16 cellular contexts compared by ENCODE assay signal in genomic region chr2:3615541-3616200, GRCh38. TPM values are rescaled to one million over a fixed set of nuclear protein-coding genes. Genes with fewer than 3 reads are reported as not detected.
DNase-seq lines count a peak whose midpoint lies in the region; ATAC-seq and TF ChIP-seq lines count a peak whose summit lies in the region.
"Not testable (repeated sequence)": the region's sequence is repeated elsewhere in the genome, so short reads cannot be mapped to it uniquely, and the experiment has no call there.
"Had no signal": no experiment of that assay in that cellular context is flagged by ENCODE, and none has a peak within 500 bp of the region (broad histone marks: within the 10 kb centered on the region; RNA-seq: fewer than 3 reads in every experiment).

No MANE protein-coding gene starts in this region.

- not testable (repeated sequence) for H3K27ac ChIP-seq in suprapubic skin

- H3K4me1 Mint-ChIP-seq in activated naive CD8-positive, alpha-beta T cell treated with anti-CD3 and anti-CD28 coated beads, Interleukin-2, amount 10 ng/mL, durations not matched to agents 7 days and 5 days; osteocyte (ENCODE audit: unreplicated experiment); stimulated activated memory B cell treated with anti-CD40 and anti-IgM and Interleukin-4, amounts not matched to agents 10 μg/mL and 1 μg/mL and 100 μg/mL, for 72 hours: not testable (repeated sequence)

- not testable (repeated sequence) for H3K4me3 ChIP-seq in suprapubic skin

- intact Hi-C loops in sciatic nerve (cut with DNase I): not testable (repeated sequence)

- WGBS in suprapubic skin: 99% methylated on average over 6 of the region's 46 CpGs

- not testable (repeated sequence) for H3K27me3 ChIP-seq in suprapubic skin

- H3K36me3 ChIP-seq in suprapubic skin: not testable (repeated sequence)

- not testable (repeated sequence) for TF ChIP-seq POLR2A in suprapubic skin (IDR thresholded peaks at IDR 0.05)

- not testable (repeated sequence) for H3K9me3 ChIP-seq in suprapubic skin

- not testable (repeated sequence) for H3K36me3 Mint-ChIP-seq in activated naive CD8-positive, alpha-beta T cell treated with anti-CD3 and anti-CD28 coated beads, Interleukin-2, amount 10 ng/mL, durations not matched to agents 7 days and 5 days; osteocyte (ENCODE audit: unreplicated experiment); stimulated activated memory B cell treated with anti-CD40 and anti-IgM and Interleukin-4, amounts not matched to agents 10 μg/mL and 1 μg/mL and 100 μg/mL, for 72 hours

- H3K4me1 ChIP-seq in suprapubic skin: not testable (repeated sequence)

- H3K4me3 Mint-ChIP-seq in activated naive CD8-positive, alpha-beta T cell treated with anti-CD3 and anti-CD28 coated beads, Interleukin-2, amount 10 ng/mL, durations not matched to agents 7 days and 5 days; osteocyte (ENCODE audit: unreplicated experiment); stimulated activated memory B cell treated with anti-CD40 and anti-IgM and Interleukin-4, amounts not matched to agents 10 μg/mL and 1 μg/mL and 100 μg/mL, for 72 hours: not testable (repeated sequence)

- not testable (repeated sequence) for H3K27ac Mint-ChIP-seq in activated naive CD8-positive, alpha-beta T cell treated with anti-CD3 and anti-CD28 coated beads, Interleukin-2, amount 10 ng/mL, durations not matched to agents 7 days and 5 days; osteocyte (ENCODE audit: unreplicated experiment); stimulated activated memory B cell treated with anti-CD40 and anti-IgM and Interleukin-4, amounts not matched to agents 10 μg/mL and 1 μg/mL and 100 μg/mL, for 72 hours

- not testable (repeated sequence) for TF ChIP-seq CTCF in osteocyte (IDR thresholded peaks at IDR 0.05); suprapubic skin (IDR thresholded peaks at IDR 0.05)

- TF ChIP-seq EP300 in suprapubic skin (IDR thresholded peaks at IDR 0.05): not testable (repeated sequence)

- POLR2A ChIA-PET in activated naive CD8-positive, alpha-beta T cell treated with anti-CD3 and anti-CD28 coated beads, Interleukin-2, amount 10 ng/mL, durations not matched to agents 7 days and 5 days (lab: Charles Lee): not testable (repeated sequence)

- peaks cover 13% of the 10 kb centered on the region for H3K9me3 Mint-ChIP-seq in activated naive CD8-positive, alpha-beta T cell treated with anti-CD3 and anti-CD28 coated beads, Interleukin-2, amount 10 ng/mL, durations not matched to agents 7 days and 5 days
- not testable (repeated sequence) for H3K9me3 Mint-ChIP-seq in osteocyte (ENCODE audit: unreplicated experiment); stimulated activated memory B cell treated with anti-CD40 and anti-IgM and Interleukin-4, amounts not matched to agents 10 μg/mL and 1 μg/mL and 100 μg/mL, for 72 hours

- ATAC-seq in activated naive CD8-positive, alpha-beta T cell treated with anti-CD3 and anti-CD28 coated beads, Interleukin-2, amount 10 ng/mL, durations not matched to agents 7 days and 5 days (ENCODE audit: low read depth); left lobe of liver; sciatic nerve: not testable (repeated sequence)
- ATAC-seq in stimulated activated memory B cell treated with anti-CD40 and anti-IgM and Interleukin-4, amounts not matched to agents 10 μg/mL and 1 μg/mL and 100 μg/mL, for 72 hours: peak; percentile 48

- DNase-seq in activated T-cell treated with anti-CD3 and anti-CD28 coated beads, Interleukin-2, amount 50 U/mL, for 1 hour: peak; percentile 2
- DNase-seq in activated naive CD8-positive, alpha-beta T cell treated with anti-CD3 and anti-CD28 coated beads, Interleukin-2, amount 10 ng/mL, durations not matched to agents 7 days and 5 days: peak; percentile 21
- DNase-seq in left lobe of liver (ENCODE audit: low spot score): peak; percentile 33
- DNase-seq in osteocyte (ENCODE audit: extremely low spot score, unreplicated experiment): peak; percentile 78
- peak; percentile 40 for DNase-seq in sciatic nerve (ENCODE audit: low spot score)
- DNase-seq in suprapubic skin (ENCODE audit: low spot score in 2 of 2): peak; percentile 24 to 40

- H3K27me3 Mint-ChIP-seq in activated naive CD8-positive, alpha-beta T cell treated with anti-CD3 and anti-CD28 coated beads, Interleukin-2, amount 10 ng/mL, durations not matched to agents 7 days and 5 days: not testable (repeated sequence)
- peaks cover 16% of the 10 kb centered on the region for H3K27me3 Mint-ChIP-seq in osteocyte (ENCODE audit: unreplicated experiment)
- peaks cover 10% of the 10 kb centered on the region for H3K27me3 Mint-ChIP-seq in stimulated activated memory B cell treated with anti-CD40 and anti-IgM and Interleukin-4, amounts not matched to agents 10 μg/mL and 1 μg/mL and 100 μg/mL, for 72 hours

RNA-seq across cellular contexts. Expression of gene COLEC11, which starts 20.8 kb away (rescaled TPM):
- under 1 TPM; 0.39 to 0.77 TPM for total RNA-seq in activated naive CD8-positive, alpha-beta T cell treated with anti-CD3 and anti-CD28 coated beads, Interleukin-2, amount 10 ng/mL, durations not matched to agents 7 days and 5 days
- total RNA-seq in left lobe of liver (40.1 TPM), osteocyte (not detected in 2 replicates), sciatic nerve (1.1 TPM), suprapubic skin (under 1 TPM in 2 of 4 donors, not detected in 2; 0.39 to 0.68 TPM)
- total RNA-seq: Calu3; CD4-positive, alpha-beta memory T cell; Daoy; H4 had no signal

RNA-seq across cellular contexts. Expression of gene RPS7, which starts 40.6 kb away (rescaled TPM):
- total RNA-seq in activated naive CD8-positive, alpha-beta T cell treated with anti-CD3 and anti-CD28 coated beads, Interleukin-2, amount 10 ng/mL, durations not matched to agents 7 days and 5 days: 1,000 to 10,000 TPM; 1,215 to 1,237 TPM
- total RNA-seq in left lobe of liver: 388 TPM
- total RNA-seq in osteocyte: 1,082 and 1,101 TPM in 2 replicates
- 852 TPM for total RNA-seq in sciatic nerve
- 1,000 to 10,000 TPM; 1,595 to 3,203 (median 2,542) TPM for total RNA-seq in suprapubic skin

RNA-seq across cellular contexts. Expression of gene ALLC, which starts 42.3 kb away (rescaled TPM):
- not detected for total RNA-seq in activated naive CD8-positive, alpha-beta T cell treated with anti-CD3 and anti-CD28 coated beads, Interleukin-2, amount 10 ng/mL, durations not matched to agents 7 days and 5 days
- total RNA-seq in left lobe of liver (0.20 TPM), osteocyte (not detected in 2 replicates), sciatic nerve (7.6 TPM), suprapubic skin (not detected)
- total RNA-seq: A172; A673; Calu3; CD4-positive, alpha-beta memory T cell; G401; GM23338; H4; H9 had no signal

RNA-seq across cellular contexts. Expression of gene RNASEH1, which starts 57.5 kb away (rescaled TPM):
- total RNA-seq in activated naive CD8-positive, alpha-beta T cell treated with anti-CD3 and anti-CD28 coated beads, Interleukin-2, amount 10 ng/mL, durations not matched to agents 7 days and 5 days: 10 to 100 TPM; 24.7 to 24.9 TPM
- total RNA-seq in left lobe of liver: 9.5 TPM
- 24.6 and 25.5 TPM in 2 replicates for total RNA-seq in osteocyte
- total RNA-seq in sciatic nerve: 19.0 TPM
- total RNA-seq in suprapubic skin: 10 to 100 TPM in 3 of 4 donors, 1 to 10 TPM in 1; 9.8 to 18.1 (median 15.4) TPM

Comparison
In these comparisons a context has a peak if more than half of its experiments do, and no peak if none do; other contexts are left out.
1. DNase-seq: peak in every context shown above with its lines; median percentile 78 in osteocyte; 40 in sciatic nerve; 33 in left lobe of liver; 32 in suprapubic skin; 21 in activated naive CD8-positive, alpha-beta T cell treated with anti-CD3 and anti-CD28 coated beads, Interleukin-2, amount 10 ng/mL, durations not matched to agents 7 days and 5 days; 2 in activated T-cell treated with anti-CD3 and anti-CD28 coated beads, Interleukin-2, amount 50 U/mL, for 1 hour.
2. RNA of gene COLEC11, which starts 20.8 kb away (total RNA-seq): 40.1 TPM in left lobe of liver (single experiment); 1.1 TPM in sciatic nerve (single experiment), 0.39 to 0.77 TPM in activated naive CD8-positive, alpha-beta T cell treated with anti-CD3 and anti-CD28 coated beads, Interleukin-2, amount 10 ng/mL, durations not matched to agents 7 days and 5 days, 0.39 to 0.68 TPM in suprapubic skin and not detected in osteocyte; every median in the first group is over 10 times any median in the second.